10 cellular contexts compared by ENCODE assay signal in genomic region chr11:108958446-108959123, GRCh38.
DNase-seq lines count a peak whose midpoint lies in the region; ATAC-seq and TF ChIP-seq lines count a peak whose summit lies in the region.
"Had no signal": no experiment of that assay in that cellular context is flagged by ENCODE, and none has a peak within 500 bp of the region (broad histone marks: within the 10 kb centered on the region; RNA-seq: fewer than 3 reads in every experiment).

No MANE protein-coding gene starts in this region.

- intact Hi-C loops in A673 (cut with micrococcal nuclease; ENCODE audit: unreplicated experiment) = no loop called here

- TF ChIP-seq CTCF in A673 (conservative IDR thresholded peaks at IDR 0.05; ENCODE audit: low read depth, low read length) (no peak), GM10266 (IDR thresholded peaks at IDR 0.05; ENCODE audit: control insufficient read depth, insufficient read depth, low read depth, missing control alignments) (no peak)

- no peaks in the 10 kb centered on the region for H3K36me3 ChIP-seq in A673 (ENCODE audit: insufficient read depth, low read length, poor library complexity, severe bottlenecking)

- CTCF ChIA-PET in A673 (lab: Charles Lee) = no interaction called here

- BruUV-seq in A673 (replicated peaks; lab: Mats Ljungman, UMichigan) = no TSS peak

- H3K27me3 ChIP-seq in A673 (replicated peaks; ENCODE audit: insufficient read depth, low read depth, low read length, poor library complexity) = no peaks in the 10 kb centered on the region

- no peak overlapping the region for H3K27ac ChIP-seq in A673 (ENCODE audit: low read depth, low read length, poor library complexity, severe bottlenecking)
- H3K27ac ChIP-seq: coronary artery, HL-60 had no signal

- peak; percentile 61 for ATAC-seq in GM21717 (IDR thresholded peaks at IDR 0.05; ENCODE audit: unreplicated experiment)

- POLR2A ChIA-PET in A673 (lab: Charles Lee; ENCODE audit: low non-redundant PET) = no interaction called here

- no peak overlapping the region for H3K4me3 ChIP-seq in A673 (ENCODE audit: low read depth, low read length, poor library complexity, severe bottlenecking)
- H3K4me3 ChIP-seq: coronary artery had no signal

- H3K9me3 ChIP-seq in A673 (ENCODE audit: low read depth, low read length, poor library complexity, severe bottlenecking) = no peaks in the 10 kb centered on the region

- DNase-seq in DMS53 (lab: John Stamatoyannopoulos, UW) (peak; percentile 81), MV-4-11 (lab: John Stamatoyannopoulos, UW) (peak; percentile 62), fibroblast of gingiva (ENCODE audit: low read depth) (peak; percentile 78), DMS114 treated with DMSO at 0.1 percent for 48 hours (lab: John Stamatoyannopoulos, UW; ENCODE audit: unreplicated experiment) (no peak), NCI-H510A treated with DMSO at 0.1 percent for 48 hours (lab: John Stamatoyannopoulos, UW) (no peak), A673 (ENCODE audit: low spot score) (no peak), GM10266 (ENCODE audit: extremely low spot score) (no peak)

- peaks cover 17% of the 10 kb centered on the region for H3K4me1 ChIP-seq in A673 (ENCODE audit: insufficient read depth, low read length, poor library complexity, severe bottlenecking)

Comparison
In these comparisons a context has a peak if more than half of its experiments do, and no peak if none do; other contexts are left out.
1. DNase-seq: peak in DMS53 (single experiment), MV-4-11 (single experiment) and fibroblast of gingiva (single experiment); none in DMS114 treated with DMSO at 0.1 percent for 48 hours (single experiment), NCI-H510A treated with DMSO at 0.1 percent for 48 hours (single experiment), A673 (single experiment) and GM10266 (single experiment).